ENCODE assay signal across 8 cellular contexts in the genomic region with DNA sequence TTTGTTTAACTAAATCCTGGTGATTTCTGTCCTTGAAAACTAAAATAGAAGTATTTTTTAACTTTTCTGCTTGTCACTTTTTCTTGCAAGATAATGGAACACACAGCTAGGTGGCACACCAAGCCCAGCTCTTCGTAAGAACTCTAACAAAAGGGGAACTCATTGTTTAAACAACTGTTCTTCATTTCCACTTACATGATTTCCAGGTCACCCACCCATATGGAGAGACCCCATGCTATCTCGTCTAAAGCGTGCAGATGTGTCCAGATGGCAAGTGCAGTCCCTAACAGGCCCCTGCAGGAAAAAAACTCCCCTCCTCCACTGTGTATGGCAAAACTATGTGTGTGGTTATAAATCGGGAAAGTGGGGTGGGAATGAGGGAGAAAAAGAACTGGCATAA. TPM values are rescaled to one million over a fixed set of nuclear protein-coding genes. Genes with fewer than 3 reads are reported as not detected.
DNase-seq lines count a peak whose midpoint lies in the region; ATAC-seq, FAIRE-seq and TF ChIP-seq lines count a peak whose summit lies in the region.

No MANE protein-coding gene starts in this region.

- DNase-seq in AG20443 (ENCODE audit: low spot score) (peak; percentile 74), NOMO-1 treated with dmso at 0.1 percent for 144 hours (lab: John Stamatoyannopoulos, UW; ENCODE audit: unreplicated experiment) (peak; percentile 52), GM12878 (ENCODE audit: low read depth, low spot score) (no peak), medulla oblongata (ENCODE audit: extremely low spot score) (peak; percentile 40)

- no peak overlapping the region for H3K4me3 ChIP-seq in GM12878

- H3K4me2 ChIP-seq in GM12878 (ENCODE audit: control insufficient read depth, insufficient read depth), result no peak overlapping the region

- no peak overlapping the region for H3K9ac ChIP-seq in GM12878 (ENCODE audit: control insufficient read depth, insufficient read depth, low read length)

- no peak overlapping the region for H3K27ac ChIP-seq in GM12878 (ENCODE audit: control insufficient read depth, insufficient read depth)

- no peaks in the 10 kb centered on the region for H4K20me1 ChIP-seq in GM12878 (ENCODE audit: control insufficient read depth, insufficient read depth)

- TF ChIP-seq RAD21 in GM12878 (IDR thresholded peaks at IDR 0.05; ENCODE audit: insufficient read depth, low read depth, low read length), result peak; percentile 97

- WGBS in GM12878 (ENCODE audit: insufficient coverage, insufficient replicate concordance, low lambda C conversion rate, missing lambda C conversion rate), result 12% methylated on average over 4 of the region's 4 CpGs

- no peaks in the 10 kb centered on the region for H3K36me3 ChIP-seq in GM12878 (ENCODE audit: control insufficient read depth in 2 of 2, insufficient read depth in 2 of 2, low read length in 1 of 2)

- TF ChIP-seq CTCF in GM12872 (IDR thresholded peaks at IDR 0.05; ENCODE audit: insufficient read depth, low read depth, low read length) (peak; percentile 60), GM12878 (IDR thresholded peaks at IDR 0.05 in 2 of 3, conservative IDR thresholded peaks at IDR 0.05 in 1 of 3; ENCODE audit: control insufficient read depth in 2 of 3, extremely low read depth in 1 of 3, insufficient read depth in 1 of 3, low read depth in 3 of 3, low read length in 3 of 3) (peak; percentile 41 to 74 (median 63); a peak in 5 of 6 replicates)

- RAD21 ChIA-PET in GM12878 (lab: Charles Lee; ENCODE audit: unreplicated experiment), result interaction anchor here (0.6 to 7.0 kb wide), 21 partner anchors 14 to 404 kb away, joined by 3 to 121 read pairs (median 3); a partner anchor contains a TSS

- no peak for TF ChIP-seq POLR2A in GM12878 (IDR thresholded peaks at IDR 0.05; ENCODE audit: low read depth, low read length)

- peaks cover 29% of the 10 kb centered on the region for H3K4me1 ChIP-seq in GM12878 (ENCODE audit: control insufficient read depth, insufficient read depth, low read length)

- H3K79me2 ChIP-seq in GM12878 (ENCODE audit: control insufficient read depth, insufficient read depth, low read length), result no peaks in the 10 kb centered on the region

- no peaks in the 10 kb centered on the region for H3K9me3 ChIP-seq in GM12878 (replicated peaks; ENCODE audit: control insufficient read depth, insufficient read depth, low read length)

- peak; percentile 20 for ATAC-seq in GM12878
- ATAC-seq in GM18870 (IDR thresholded peaks at IDR 0.05; ENCODE audit: unreplicated experiment), result no peak
- ATAC-seq in GM19035 (IDR thresholded peaks at IDR 0.05; ENCODE audit: unreplicated experiment), result no peak
- ATAC-seq in HG02840 (IDR thresholded peaks at IDR 0.05; ENCODE audit: low FRiP score, unreplicated experiment), result no peak

- no peak for TF ChIP-seq EP300 in GM12878 (IDR thresholded peaks at IDR 0.05; ENCODE audit: borderline replicate concordance in 1 of 2, control insufficient read depth in 1 of 2, low read depth in 2 of 2, low read length in 2 of 2)

- in situ Hi-C loops in GM12878 (cut with MboI), result loop anchor here (5.0 kb wide), 1 partner anchor 223 kb away; no protein-coding TSS in a partner anchor

- SMC1A ChIA-PET in GM12878 (lab: Charles Lee; ENCODE audit: uncharacterized antibody, unreplicated experiment), result interaction anchor here (0.6 to 7.3 kb wide), 34 partner anchors 15 to 228 kb away, joined by 3 to 125 read pairs (median 3); a partner anchor contains a TSS

- no peak for FAIRE-seq in GM12878 (lab: Jason Lieb, UNC)

- no peaks in the 10 kb centered on the region for H3K27me3 ChIP-seq in GM12878 (replicated peaks in 1 of 2; ENCODE audit: control insufficient read depth in 2 of 2, insufficient read depth in 2 of 2, low read length in 1 of 2)

- BruUV-seq in GM12878 (replicated peaks; lab: Mats Ljungman, UMichigan), result no TSS peak

- CTCF ChIA-PET in GM12878 (lab: Yijun Ruan, JAX), result interaction anchor here (0.5 to 10.6 kb wide), 42 partner anchors 10 to 470 kb away, joined by 3 to 239 read pairs (median 5); a partner anchor contains a TSS

- no peak overlapping the region; the same call in 1 of the 2 replicates for H2AFZ ChIP-seq in GM12878 (ENCODE audit: control insufficient read depth, low read depth, low read length)

- intact Hi-C loops in GM12878 (cut with micrococcal nuclease; ENCODE audit: unreplicated experiment), result loop anchor here (1.0 to 10.0 kb wide), 3 partner anchors 83 to 470 kb away; a partner anchor contains a TSS

- POLR2A ChIA-PET in GM12878 (lab: Charles Lee), result interaction anchor here (0.9 to 5.8 kb wide), 4 partner anchors 43 to 225 kb away, joined by 3 to 73 read pairs (median 4); a partner anchor contains a TSS

TF ChIP-seq in GM12878, 131 proteins besides CTCF, POLR2A, EP300 and RAD21 (continues in another document):
- TF ChIP-seq TCF7 (IDR thresholded peaks at IDR 0.05; ENCODE audit: borderline replicate concordance) (no peak), HDAC6 (IDR thresholded peaks at IDR 0.05; ENCODE audit: unreplicated experiment) (no peak), BHLHE40 (IDR thresholded peaks at IDR 0.05; ENCODE audit: borderline replicate concordance in 1 of 2, low read depth in 2 of 2, low read length in 1 of 2) (no peak), IRF4 (IDR thresholded peaks at IDR 0.05; ENCODE audit: low read depth, low read length) (no peak), MXI1 (IDR thresholded peaks at IDR 0.05; ENCODE audit: low read depth, low read length) (no peak), TCF3 (IDR thresholded peaks at IDR 0.05; ENCODE audit: borderline replicate concordance, insufficient read depth, low read depth, low read length) (no peak)
- TF ChIP-seq, protein P1, sequence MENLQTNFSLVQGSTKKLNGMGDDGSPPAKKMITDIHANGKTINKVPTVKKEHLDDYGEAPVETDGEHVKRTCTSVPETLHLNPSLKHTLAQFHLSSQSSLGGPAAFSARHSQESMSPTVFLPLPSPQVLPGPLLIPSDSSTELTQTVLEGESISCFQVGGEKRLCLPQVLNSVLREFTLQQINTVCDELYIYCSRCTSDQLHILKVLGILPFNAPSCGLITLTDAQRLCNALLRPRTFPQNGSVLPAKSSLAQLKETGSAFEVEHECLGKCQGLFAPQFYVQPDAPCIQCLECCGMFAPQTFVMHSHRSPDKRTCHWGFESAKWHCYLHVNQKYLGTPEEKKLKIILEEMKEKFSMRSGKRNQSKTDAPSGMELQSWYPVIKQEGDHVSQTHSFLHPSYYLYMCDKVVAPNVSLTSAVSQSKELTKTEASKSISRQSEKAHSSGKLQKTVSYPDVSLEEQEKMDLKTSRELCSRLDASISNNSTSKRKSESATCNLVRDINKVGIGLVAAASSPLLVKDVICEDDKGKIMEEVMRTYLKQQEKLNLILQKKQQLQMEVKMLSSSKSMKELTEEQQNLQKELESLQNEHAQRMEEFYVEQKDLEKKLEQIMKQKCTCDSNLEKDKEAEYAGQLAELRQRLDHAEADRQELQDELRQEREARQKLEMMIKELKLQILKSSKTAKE (IDR thresholded peaks at IDR 0.05; ENCODE audit: low read depth, poor library complexity, severe bottlenecking), result peak; percentile 28
- TF ChIP-seq, protein P2, sequence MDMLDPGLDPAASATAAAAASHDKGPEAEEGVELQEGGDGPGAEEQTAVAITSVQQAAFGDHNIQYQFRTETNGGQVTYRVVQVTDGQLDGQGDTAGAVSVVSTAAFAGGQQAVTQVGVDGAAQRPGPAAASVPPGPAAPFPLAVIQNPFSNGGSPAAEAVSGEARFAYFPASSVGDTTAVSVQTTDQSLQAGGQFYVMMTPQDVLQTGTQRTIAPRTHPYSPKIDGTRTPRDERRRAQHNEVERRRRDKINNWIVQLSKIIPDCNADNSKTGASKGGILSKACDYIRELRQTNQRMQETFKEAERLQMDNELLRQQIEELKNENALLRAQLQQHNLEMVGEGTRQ (IDR thresholded peaks at IDR 0.05; ENCODE audit: borderline replicate concordance, low read depth, low read length), result no peak

RNA-seq across cellular contexts. Expression of a gene that starts 43.3 kb away (rescaled TPM):
- total RNA-seq in GM12878 (2013; cell fraction: nucleolus; rRNA removed), result 13.1 and 16.1 TPM in 2 replicates
- total RNA-seq in GM12878 (2014; rRNA removed) (8.1 and 9.8 TPM in 2 replicates), GM12878 (2014; rRNA removed; fragmentation: Illumina TruSeq; extraction: Trizol) (7.3 and 8.2 TPM in 2 replicates), GM12878 (2021) (10.0 and 10.1 TPM in 2 replicates)
- 2.4 TPM for polyA plus RNA-seq in GM12878 (2011; ENCODE audit: low read depth)
- polyA plus RNA-seq in GM12878 (2011; rRNA removed) (2.5 and 2.6 TPM in 2 replicates), GM12878 (2014; fragmentation: Illumina TruSeq; extraction: Trizol) (4.2 and 5.2 TPM in 2 replicates), GM12878 (2014; fragmentation: Nextera tagmentation; extraction: Ambion mirVana) (10 to 100 TPM in 1 of 2 experiments, 1 to 10 TPM in 1; 2.0 to 12.4 TPM), GM12878 (2014; rRNA removed) (5.1 and 5.4 TPM in 2 replicates), GM12878 (2016; fragmentation: Nextera tagmentation; extraction: Ambion mirVana) (1 to 10 TPM; 4.8 to 6.6 TPM)
- 2.2 and 2.8 TPM in 2 replicates for polyA plus RNA-seq in GM12878 (2011; cell fraction: cytosol; rRNA removed)
- polyA plus RNA-seq in GM12878 (2011; cell fraction: nucleus; rRNA removed), result 2.7 and 3.3 TPM in 2 replicates
- 1.8 and 2.5 TPM in 2 replicates for polyA plus RNA-seq in GM12878 (2012)
- 7.1 and 8.9 TPM in 2 replicates for polyA minus RNA-seq in GM12878 (2011; rRNA and poly(A)+ RNA removed)
- polyA minus RNA-seq in GM12878 (2011; cell fraction: cytosol; rRNA and poly(A)+ RNA removed), result 2.3 and 3.7 TPM in 2 replicates
- 2.5 and 4.0 TPM in 2 replicates for polyA minus RNA-seq in GM12878 (2011; cell fraction: nucleus; rRNA and poly(A)+ RNA removed)

RNA-seq across cellular contexts. Expression of a gene that starts 45.9 kb away (rescaled TPM):
- 492 and 493 TPM in 2 replicates for total RNA-seq in GM12878 (2013; cell fraction: nucleolus; rRNA removed)
- 298 and 306 TPM in 2 replicates for total RNA-seq in GM12878 (2014; rRNA removed)
- 644 and 702 TPM in 2 replicates for total RNA-seq in GM12878 (2014; rRNA removed; fragmentation: Illumina TruSeq; extraction: Trizol)
- total RNA-seq in GM12878 (2021), result 511 and 557 TPM in 2 replicates
- 428 TPM for polyA plus RNA-seq in GM12878 (2011; ENCODE audit: low read depth)
- 443 and 639 TPM in 2 replicates for polyA plus RNA-seq in GM12878 (2011; rRNA removed)
- 135 and 136 TPM in 2 replicates for polyA plus RNA-seq in GM12878 (2011; cell fraction: cytosol; rRNA removed)
- polyA plus RNA-seq in GM12878 (2011; cell fraction: nucleus; rRNA removed), result 477 and 595 TPM in 2 replicates
- polyA plus RNA-seq in GM12878 (2012), result 568 and 601 TPM in 2 replicates
- polyA plus RNA-seq in GM12878 (2014; fragmentation: Illumina TruSeq; extraction: Trizol), result 715 and 780 TPM in 2 replicates
- 100 to 1,000 TPM; 254 to 414 TPM for polyA plus RNA-seq in GM12878 (2014; fragmentation: Nextera tagmentation; extraction: Ambion mirVana)
- polyA plus RNA-seq in GM12878 (2014; rRNA removed), result 495 and 564 TPM in 2 replicates
- 100 to 1,000 TPM; 936 to 968 TPM for polyA plus RNA-seq in GM12878 (2016; fragmentation: Nextera tagmentation; extraction: Ambion mirVana)
- 148 and 211 TPM in 2 replicates for polyA minus RNA-seq in GM12878 (2011; rRNA and poly(A)+ RNA removed)
- 90.8 and 99.4 TPM in 2 replicates for polyA minus RNA-seq in GM12878 (2011; cell fraction: cytosol; rRNA and poly(A)+ RNA removed)
- 145 and 205 TPM in 2 replicates for polyA minus RNA-seq in GM12878 (2011; cell fraction: nucleus; rRNA and poly(A)+ RNA removed)
